ENCODE assay signal across 3 cellular contexts in the genomic region with DNA sequence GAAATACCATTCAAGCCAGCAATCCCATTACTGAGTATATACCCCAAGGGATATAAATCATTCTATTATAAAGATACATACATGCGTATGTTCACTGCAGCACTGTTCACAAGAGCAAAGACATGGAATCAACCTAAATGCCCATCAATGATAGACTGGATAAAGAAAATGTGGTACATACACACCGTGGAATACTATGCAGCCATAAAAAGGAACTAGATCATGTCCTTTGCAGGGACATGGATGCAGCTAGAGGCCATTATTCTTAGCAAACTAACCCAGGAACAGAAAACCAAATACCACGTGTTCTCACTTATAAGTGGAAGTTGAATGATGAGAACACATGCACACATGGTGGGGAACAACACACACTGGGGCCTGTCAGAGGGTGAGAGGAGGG.
DNase-seq lines count a peak whose midpoint lies in the region; ATAC-seq, FAIRE-seq and TF ChIP-seq lines count a peak whose summit lies in the region.
"Not testable (repeated sequence)": the region's sequence is repeated elsewhere in the genome, so short reads cannot be mapped to it uniquely, and the experiment has no call there.

No MANE protein-coding gene starts in this region.

- not testable (repeated sequence) for TF ChIP-seq EP300 in K562 (IDR thresholded peaks at IDR 0.05; ENCODE audit: low read length)

- not testable (repeated sequence) for H3K9me3 ChIP-seq in HEK293 (ENCODE audit: control insufficient read depth, insufficient read depth, low read depth, low read length); K562 (replicated peaks; ENCODE audit: control insufficient read depth, insufficient read depth, low read depth, low read length); left ventricle myocardium inferior (replicated peaks)

- intact Hi-C loops in K562 (cut with micrococcal nuclease); left ventricle myocardium inferior (cut with micrococcal nuclease): not testable (repeated sequence)

- in situ Hi-C loops in K562 (cut with MboI) = not testable (repeated sequence)

- CTCF ChIA-PET in HEK293 (lab: Yijun Ruan, JAX); K562 (lab: Yijun Ruan, JAX; ENCODE audit: low intra/inter-chr PET ratio): not testable (repeated sequence)

- FAIRE-seq in K562 (lab: Jason Lieb, UNC) = not testable (repeated sequence)

- not testable (repeated sequence) for H3K4me1 ChIP-seq in HEK293 (ENCODE audit: control insufficient read depth, insufficient read depth, low read length); K562 (replicated peaks in 1 of 2; ENCODE audit: control insufficient read depth in 2 of 2, insufficient read depth in 2 of 2, low read length in 2 of 2)
- H3K4me1 ChIP-seq in left ventricle myocardium inferior = peaks cover 12% of the 10 kb centered on the region

- H4K20me1 ChIP-seq in K562 (replicated peaks; ENCODE audit: control insufficient read depth, insufficient read depth, low read length) = not testable (repeated sequence)

- H3K27me3 ChIP-seq in K562 (ENCODE audit: control insufficient read depth in 2 of 2, insufficient read depth in 2 of 2, low read length in 2 of 2); left ventricle myocardium inferior (ENCODE audit: low read depth): not testable (repeated sequence)

- not testable (repeated sequence) for ATAC-seq in K562

- H3K4me3 ChIP-seq in HEK293 (ENCODE audit: low read depth, low read length); K562; left ventricle myocardium inferior: not testable (repeated sequence)

- TF ChIP-seq CTCF in HEK293 (tag by site-specific recombination; IDR thresholded peaks at IDR 0.05); K562 (IDR thresholded peaks at IDR 0.05 in 2 of 3, conservative IDR thresholded peaks at IDR 0.05 in 1 of 3; ENCODE audit: insufficient read depth in 2 of 3, low read depth in 1 of 3, low read length in 3 of 3); left ventricle myocardium inferior (IDR thresholded peaks at IDR 0.05; ENCODE audit: borderline replicate concordance): not testable (repeated sequence)

- POLR2A ChIA-PET in HEK293 (lab: Yijun Ruan, JAX); K562 (lab: Yijun Ruan, JAX): not testable (repeated sequence)

- 76% methylated on average over 3 of the region's 3 CpGs for WGBS in K562 (ENCODE audit: insufficient coverage, low coverage, missing lambda C conversion rate)

- TF ChIP-seq POLR2A in K562 (conservative IDR thresholded peaks at IDR 0.05) = not testable (repeated sequence)

- not testable (repeated sequence) for H3K79me2 ChIP-seq in K562 (ENCODE audit: control insufficient read depth, insufficient read depth, low read length)

- not testable (repeated sequence) for H3K36me3 ChIP-seq in HEK293 (ENCODE audit: control insufficient read depth in 2 of 2, insufficient read depth in 1 of 2, low read length in 2 of 2)
- H3K36me3 ChIP-seq in K562 (ENCODE audit: control insufficient read depth, insufficient read depth, low read length) = peaks cover 31% of the 10 kb centered on the region
- H3K36me3 ChIP-seq in left ventricle myocardium inferior = peaks cover 23% of the 10 kb centered on the region

- TF ChIP-seq RAD21 in K562 (CRISPR knock-in tag; conservative IDR thresholded peaks at IDR 0.05 in 1 of 2, IDR thresholded peaks at IDR 0.05 in 1 of 2) = not testable (repeated sequence)

- H3K27ac ChIP-seq in HEK293 (ENCODE audit: extremely low read depth, low read depth, low read length); K562 (ENCODE audit: extremely low read depth, low read depth, low read length): not testable (repeated sequence)
- H3K27ac ChIP-seq in left ventricle myocardium inferior (replicated peaks) = peak overlapping the region; percentile 22

- H3K9me1 ChIP-seq in K562 (ENCODE audit: control insufficient read depth, insufficient read depth, low read length) = not testable (repeated sequence)

- not testable (repeated sequence) for BruUV-seq in K562 (replicated peaks; lab: Mats Ljungman, UMichigan)

- H3K4me2 ChIP-seq in K562 (ENCODE audit: insufficient read depth, low read length) = not testable (repeated sequence)

- not testable (repeated sequence) for H3K9ac ChIP-seq in K562 (ENCODE audit: insufficient read depth in 1 of 2, low read depth in 2 of 2, low read length in 2 of 2)

- H2AFZ ChIP-seq in K562 (ENCODE audit: low read depth, low read length) = not testable (repeated sequence)

- DNase-seq in K562 (ENCODE audit: extremely low read depth in 1 of 4, low spot score in 3 of 4); left ventricle myocardium inferior: not testable (repeated sequence)

TF ChIP-seq in HEK293, 187 proteins besides CTCF, POLR2A, EP300 and RAD21:
- TF ChIP-seq ZNF146 (tag by site-specific recombination; IDR thresholded peaks at IDR 0.05) = peak; percentile 97

TF ChIP-seq in K562, 482 proteins besides CTCF, POLR2A, EP300 and RAD21:
- peak; percentile 77 for TF ChIP-seq ZNF146 (CRISPR knock-in tag; IDR thresholded peaks at IDR 0.05; ENCODE audit: unreplicated experiment)
TF ChIP-seq in K562: peak in this region for 1; not testable (repeated sequence) for 481.
